8 cellular contexts compared by ENCODE assay signal in genomic region chr5:168219515-168220410, GRCh38.
DNase-seq lines count a peak whose midpoint lies in the region; ATAC-seq, FAIRE-seq and TF ChIP-seq lines count a peak whose summit lies in the region.

No MANE protein-coding gene starts in this region.

- BruUV-seq in HCT116 (replicated peaks; lab: Mats Ljungman, UMichigan): no TSS peak

- H3K79me2 ChIP-seq in HCT116 (ENCODE audit: insufficient read depth, low read length): no peaks in the 10 kb centered on the region

- H3K9me3 ChIP-seq in AG04450 (ENCODE audit: control insufficient read depth, insufficient read depth, low read length): no peaks in the 10 kb centered on the region
- H3K9me3 ChIP-seq in HCT116 (ENCODE audit: control insufficient read depth in 1 of 2, insufficient read depth in 1 of 2, low read depth in 1 of 2, low read length in 2 of 2): no peaks in the 10 kb centered on the region

- H3K36me3 ChIP-seq in HCT116 (ENCODE audit: control insufficient read depth in 1 of 2, insufficient read depth in 2 of 2, low read length in 2 of 2) (no peaks in the 10 kb centered on the region), bronchial epithelial cell (ENCODE audit: control insufficient read depth, insufficient read depth, low read length) (peaks cover 14% of the 10 kb centered on the region)

- H3K4me2 ChIP-seq in HCT116 (ENCODE audit: low read length): peak overlapping the region; percentile 68

- peak; percentile 42 for DNase-seq in AG04450 (ENCODE audit: low read depth, low spot score)
- DNase-seq in HCT116 (ENCODE audit: low read depth, low spot score): peak; percentile 68
- peak; percentile 24 to 59 for DNase-seq in SHP77 (lab: John Stamatoyannopoulos, UW)
- peak; percentile 71 for DNase-seq in bronchial epithelial cell (ENCODE audit: low read depth)
- DNase-seq in inferior parietal cortex (ENCODE audit: extremely low spot score): peak; percentile 92
- peak; percentile 42 for DNase-seq in stimulated activated CD4-positive, alpha-beta T cell treated with anti-CD3 and anti-CD28 coated beads, Interleukin-4, amount 100 ng/mL, for 24 hours

- TF ChIP-seq CTCF in AG04450 (IDR thresholded peaks at IDR 0.05; ENCODE audit: low read depth, low read length): peak; percentile 94
- peak; percentile 84 for TF ChIP-seq CTCF in GM12801 (IDR thresholded peaks at IDR 0.05; ENCODE audit: extremely low read depth, insufficient read length)
- TF ChIP-seq CTCF in HCT116 (IDR thresholded peaks at IDR 0.05 in 2 of 3, conservative IDR thresholded peaks at IDR 0.05 in 1 of 3; ENCODE audit: borderline replicate concordance in 1 of 3, insufficient read depth in 1 of 3, low read depth in 2 of 3, low read length in 2 of 3): peak; percentile 76 to 89 (median 83)
- TF ChIP-seq CTCF in LNCAP (IDR thresholded peaks at IDR 0.05): peak; percentile 90
- peak; percentile 84 for TF ChIP-seq CTCF in bronchial epithelial cell (IDR thresholded peaks at IDR 0.05; ENCODE audit: insufficient read depth, low read length, severe bottlenecking)

- H2AFZ ChIP-seq in HCT116 (ENCODE audit: low read depth, low read length, poor library complexity, severe bottlenecking): peak overlapping the region; percentile 100

- H3K27me3 ChIP-seq in AG04450 (ENCODE audit: control insufficient read depth, insufficient read depth, low read length) (peaks cover 4% of the 10 kb centered on the region), HCT116 (ENCODE audit: insufficient read depth, low read length) (peaks cover 28% of the 10 kb centered on the region), bronchial epithelial cell (ENCODE audit: control insufficient read depth, insufficient read depth, low read length) (no peaks in the 10 kb centered on the region)

- H4K20me1 ChIP-seq in HCT116 (ENCODE audit: insufficient read depth): no peaks in the 10 kb centered on the region

- CTCF ChIA-PET in AG04450 (lab: Charles Lee) (interaction anchor here (0.5 to 2.9 kb wide), 79 partner anchors 8 to 1798 kb away, joined by 3 to 28 read pairs (median 4); no protein-coding TSS in a partner anchor), HCT116 (lab: Charles Lee) (interaction anchor here (0.7 to 2.0 kb wide), 5 partner anchors 15 to 497 kb away, joined by 3 to 12 read pairs (median 3); no protein-coding TSS in a partner anchor)

- ATAC-seq in HCT116: peak; percentile 88

- H3K9ac ChIP-seq in HCT116 (ENCODE audit: low read length): no peak overlapping the region

- peaks cover 0 to 4% of the 10 kb centered on the region in 2 experiments; a peak in 2 of 4 replicates for H3K4me1 ChIP-seq in HCT116 (ENCODE audit: control insufficient read depth in 1 of 2, insufficient read depth in 2 of 2, low read length in 2 of 2)

- RAD21 ChIA-PET in HCT116 (lab: Charles Lee; ENCODE audit: low non-redundant PET in 1 of 2, low total read pairs in 2 of 2, uncharacterized antibody in 2 of 2, unreplicated experiment in 2 of 2): interaction anchor here in 1 of 2 experiments (1.3 kb wide), 1 partner anchor 114 kb away, joined by 3 read pairs; no protein-coding TSS in a partner anchor

- intact Hi-C loops in HCT116 (cut with micrococcal nuclease): loop anchor here (1.0 to 2.0 kb wide), 4 partner anchors 105 to 637 kb away; no protein-coding TSS in a partner anchor

- peak; percentile 32 for FAIRE-seq in bronchial epithelial cell (lab: Jason Lieb, UNC)

- no peaks in the 10 kb centered on the region for H3K9me2 ChIP-seq in HCT116 (ENCODE audit: insufficient read depth)

- TF ChIP-seq RAD21 in HCT116 (IDR thresholded peaks at IDR 0.05; ENCODE audit: low read depth): peak; percentile 89

- H3K27ac ChIP-seq in AG04450 (ENCODE audit: low read depth, low read length): no peak overlapping the region
- H3K27ac ChIP-seq in HCT116 (ENCODE audit: low read depth, low read length): no peak overlapping the region

- POLR2A ChIA-PET in AG04450 (lab: Yijun Ruan, JAX) (interaction anchor here (0.7 kb wide), 4 partner anchors 26 to 641 kb away, joined by 3 to 11 read pairs (median 5); no protein-coding TSS in a partner anchor), HCT116 (lab: Charles Lee) (no interaction called here)

- TF ChIP-seq POLR2A in HCT116 (IDR thresholded peaks at IDR 0.05; ENCODE audit: borderline replicate concordance, extremely low read depth, insufficient read depth, insufficient read length): no peak

- H3K4me3 ChIP-seq in AG04450 (ENCODE audit: low read depth, low read length) (peak overlapping the region; percentile 34; the same call in 1 of the 2 replicates), HCT116 (replicated peaks in 1 of 2; ENCODE audit: low read depth in 1 of 2, low read length in 2 of 2) (no peak overlapping the region; a peak in 1 of 4 replicates), bronchial epithelial cell (ENCODE audit: low read depth, low read length) (no peak overlapping the region)

TF ChIP-seq in HCT116, 20 proteins besides CTCF, POLR2A, EP300 and RAD21:
- peak; percentile 54 for TF ChIP-seq ELF1 (IDR thresholded peaks at IDR 0.05; ENCODE audit: borderline replicate concordance, low read depth)
- no peak for TF ChIP-seq CEBPB (IDR thresholded peaks at IDR 0.05; ENCODE audit: low read depth)
TF ChIP-seq in HCT116: peak in this region for 1.

Comparison
In these comparisons a context has a peak if more than half of its experiments do, and no peak if none do; other contexts are left out.
1. DNase-seq: peak in every context shown above with its lines; median percentile 92 in inferior parietal cortex; 71 in bronchial epithelial cell; 68 in HCT116; 42 in AG04450; 42 in stimulated activated CD4-positive, alpha-beta T cell treated with anti-CD3 and anti-CD28 coated beads, Interleukin-4, amount 100 ng/mL, for 24 hours; 42 in SHP77.